Comparison of ENCODE assay signal across 26 cellular contexts in the genomic region with DNA sequence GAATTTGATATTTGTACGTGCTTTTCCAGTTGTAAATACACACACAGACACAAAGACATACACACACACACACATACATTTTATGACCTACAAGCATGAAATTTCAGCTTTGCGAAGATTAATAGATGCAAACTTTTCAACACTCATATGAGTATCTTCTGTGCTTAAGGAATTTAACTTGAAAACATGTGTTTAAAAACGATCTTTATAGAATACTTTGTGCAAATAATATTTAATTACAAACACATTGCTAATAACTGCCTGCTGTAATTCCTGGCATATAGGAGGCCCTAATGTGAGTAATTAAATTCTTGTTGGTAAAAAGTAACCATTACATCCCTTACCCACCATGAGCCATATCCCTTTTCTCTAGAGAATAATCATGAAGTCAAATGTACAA.
"Had no signal": no experiment of that assay in that cellular context is flagged by ENCODE, and none has a peak within 500 bp of the region (broad histone marks: within the 10 kb centered on the region; RNA-seq: fewer than 3 reads in every experiment).

No MANE protein-coding gene starts in this region.

- H3K4me3 ChIP-seq: ascending aorta, cardiac muscle cell had no signal

- H3K27ac ChIP-seq: ascending aorta, cardiac muscle cell had no signal

- DNase-seq: activated CD4-positive, alpha-beta T cell treated with anti-CD3 and anti-CD28 coated beads, Interleukin-2, amount 10 ng/mL, durations not matched to agents 24 days and 14 days; activated CD4-positive, alpha-beta T cell treated with anti-CD3 and anti-CD28 coated beads, Interleukin-2, amount 50 U/mL, for 4 hours; activated CD8-positive, alpha-beta T cell treated with anti-CD3 and anti-CD28 coated beads for 36 hours; activated effector memory CD4-positive, alpha-beta T cell treated with anti-CD3 and anti-CD28 coated beads, Interleukin-2, amount 50 U/mL, for 16 hours; activated naive CD4-positive, alpha-beta T cell; activated naive CD4-positive, alpha-beta T cell treated with anti-CD3 and anti-CD28 coated beads, Interleukin-2, amount 50 U/mL, for 16 hours; activated naive CD8-positive, alpha-beta T cell treated with anti-CD3 and anti-CD28 coated beads for 36 hours; activated T-cell treated with anti-CD3 and anti-CD28 coated beads, Interleukin-2, amount 50 U/mL, for 1 hour; activated T-cell treated with anti-CD3 and anti-CD28 coated beads, Interleukin-2, amount 50 U/mL, for 72 hours; amniotic stem cell; NCI-H1092 treated with DMSO at 0.1 percent for 48 hours; NCI-H1417; NCI-H146; NCI-H187; NCI-H2029 treated with DMSO at 0.1 percent for 48 hours; NCI-H2107; NCI-H2171; NCI-H510A; NCI-H526; NCI-H748 treated with DMSO at 0.1 percent for 48 hours; NK-92 treated with Interleukin-12 subunit alpha and Interleukin-12 subunit beta, amount 100 ng/mL, for 24 hours; Right ventricle myocardium superior had no signal

- H3K27me3 ChIP-seq: ascending aorta, cardiac muscle cell had no signal

- ATAC-seq: activated CD8-positive, alpha-beta T cell treated with anti-CD3 and anti-CD28 coated beads for 36 hours; activated T-cell treated with anti-CD3 and anti-CD28 coated beads, Interleukin-2, amount 50 U/mL, for 72 hours; activated T-helper 17 cell treated with anti-CD3 and anti-CD28 coated beads, Interleukin-2, amount 50 U/mL, for 72 hours had no signal

- H3K9me3 ChIP-seq: ascending aorta had no signal

- H3K4me1 ChIP-seq: ascending aorta had no signal

- FAIRE-seq: TTC549 had no signal

- H3K36me3 ChIP-seq: ascending aorta, cardiac muscle cell had no signal
